ENCODE assay signal across 17 cellular contexts in the genomic region with DNA sequence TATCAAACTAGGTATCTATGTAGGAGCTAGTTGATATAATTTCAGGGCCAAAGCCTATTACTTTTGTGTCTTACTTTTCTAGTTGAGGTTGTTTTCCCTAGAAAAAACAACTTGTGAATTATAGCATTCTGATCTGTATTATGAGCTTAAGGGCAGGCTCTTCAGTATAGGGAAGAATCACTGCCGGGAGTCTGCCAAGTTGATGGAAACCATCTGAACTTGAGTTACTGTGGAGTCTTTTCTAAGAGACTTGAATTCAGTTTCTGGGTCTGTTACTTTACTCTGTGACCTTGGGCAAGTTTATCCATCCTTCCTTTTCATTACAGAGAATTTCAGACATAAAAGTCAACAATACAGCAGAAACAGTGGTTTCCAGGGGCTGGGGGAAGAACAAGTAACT. TPM values are rescaled to one million over a fixed set of nuclear protein-coding genes. Genes with fewer than 3 reads are reported as not detected.
DNase-seq lines count a peak whose midpoint lies in the region; ATAC-seq and TF ChIP-seq lines count a peak whose summit lies in the region.
"Had no signal": no experiment of that assay in that cellular context is flagged by ENCODE, and none has a peak within 500 bp of the region (broad histone marks: within the 10 kb centered on the region; RNA-seq: fewer than 3 reads in every experiment).

No MANE protein-coding gene starts in this region.

- BruUV-seq in Caco-2 (replicated peaks; lab: Mats Ljungman, UMichigan) (no TSS peak), MCF 10A (replicated peaks; lab: Mats Ljungman, UMichigan) (no TSS peak)

- CTCF ChIA-PET in Caco-2 (lab: Charles Lee) (interaction anchor here (1.2 to 1.4 kb wide), 2 partner anchors 11 to 18 kb away, joined by 3 to 4 read pairs; a partner anchor contains a TSS), MCF 10A (lab: Yijun Ruan, JAX) (interaction anchor here (1.2 to 1.4 kb wide), 2 partner anchors 9 to 13 kb away, joined by 3 to 5 read pairs; no protein-coding TSS in a partner anchor)

- H3K9me3 Mint-ChIP-seq in activated CD4-positive, alpha-beta T cell treated with anti-CD3 and anti-CD28 coated beads, Interleukin-2, amount 10 ng/mL, durations not matched to agents 24 days and 14 days = peaks cover 4% of the 10 kb centered on the region
- H3K9me3 Mint-ChIP-seq in CD14-positive monocyte (peaks cover 0 to 4% (median 0%) of the 10 kb centered on the region in 7 donors), Caco-2 (ENCODE audit: unreplicated experiment) (no peaks in the 10 kb centered on the region), MCF 10A (ENCODE audit: unreplicated experiment) (no peaks in the 10 kb centered on the region)
- no peaks in the 10 kb centered on the region for H3K9me3 Mint-ChIP-seq in dendritic cell treated with granulocyte-macrophage colony-stimulating factor and Interleukin-4, amounts not matched to agents 40 ng/mL and 50 ng/mL, for 4 days
- H3K9me3 Mint-ChIP-seq in naive thymus-derived CD8-positive, alpha-beta T cell = no peaks in the 10 kb centered on the region

- TF ChIP-seq CTCF in CD14-positive monocyte (IDR thresholded peaks at IDR 0.05) = no peak
- no peak for TF ChIP-seq CTCF in Caco-2 (IDR thresholded peaks at IDR 0.05; ENCODE audit: insufficient read depth in 1 of 2, low read depth in 1 of 2, low read length in 1 of 2, severe bottlenecking in 1 of 2, unreplicated experiment in 1 of 2)
- no peak for TF ChIP-seq CTCF in MCF 10A (IDR thresholded peaks at IDR 0.05; ENCODE audit: unreplicated experiment)

- POLR2A ChIA-PET in naive thymus-derived CD8-positive, alpha-beta T cell (lab: Charles Lee) = interaction anchor here (1.4 kb wide), 1 partner anchor 30 kb away, joined by 4 read pairs; no protein-coding TSS in a partner anchor
- POLR2A ChIA-PET in Caco-2 (lab: Charles Lee) = interaction anchor here (1.2 kb wide), 1 partner anchor 18 kb away, joined by 5 read pairs; a partner anchor contains a TSS
- POLR2A ChIA-PET in MCF 10A (lab: Yijun Ruan, JAX) = interaction anchor here (1.2 kb wide), 1 partner anchor 13 kb away, joined by 4 read pairs; no protein-coding TSS in a partner anchor

- peaks cover 19% of the 10 kb centered on the region for H3K4me1 ChIP-seq in Caco-2

- peaks cover 32% of the 10 kb centered on the region for H3K4me1 Mint-ChIP-seq in activated CD4-positive, alpha-beta T cell treated with anti-CD3 and anti-CD28 coated beads, Interleukin-2, amount 10 ng/mL, durations not matched to agents 24 days and 14 days
- peaks cover 48% of the 10 kb centered on the region for H3K4me1 Mint-ChIP-seq in CD14-positive monocyte
- peaks cover 52% of the 10 kb centered on the region for H3K4me1 Mint-ChIP-seq in dendritic cell treated with granulocyte-macrophage colony-stimulating factor and Interleukin-4, amounts not matched to agents 40 ng/mL and 50 ng/mL, for 4 days (ENCODE audit: low read depth)
- H3K4me1 Mint-ChIP-seq in naive thymus-derived CD8-positive, alpha-beta T cell = peaks cover 19 to 52% (median 48%) of the 10 kb centered on the region in 4 donors
- H3K4me1 Mint-ChIP-seq in Caco-2 (ENCODE audit: low read depth, unreplicated experiment) = peaks cover 15% of the 10 kb centered on the region
- H3K4me1 Mint-ChIP-seq in MCF 10A (ENCODE audit: insufficient read depth, unreplicated experiment) = no peaks in the 10 kb centered on the region

- no peak for ATAC-seq in naive thymus-derived CD8-positive, alpha-beta T cell
- ATAC-seq: stimulated activated naive CD8-positive, alpha-beta T cell treated with anti-CD3 and anti-CD28 coated beads, Interleukin-15, Interleukin-2, amounts not matched to agents 100 U/mL and 50 U/mL, for 24 hours had no signal

- H3K4me3 Mint-ChIP-seq in activated CD4-positive, alpha-beta T cell treated with anti-CD3 and anti-CD28 coated beads, Interleukin-2, amount 10 ng/mL, durations not matched to agents 24 days and 14 days = no peak overlapping the region
- no peak overlapping the region for H3K4me3 Mint-ChIP-seq in CD14-positive monocyte
- no peak overlapping the region for H3K4me3 Mint-ChIP-seq in dendritic cell treated with granulocyte-macrophage colony-stimulating factor and Interleukin-4, amounts not matched to agents 40 ng/mL and 50 ng/mL, for 4 days
- peak overlapping the region in 2 of 10 donors; percentile 36 for H3K4me3 Mint-ChIP-seq in naive thymus-derived CD8-positive, alpha-beta T cell
- H3K4me3 Mint-ChIP-seq in Caco-2 (ENCODE audit: unreplicated experiment) = no peak overlapping the region
- no peak overlapping the region for H3K4me3 Mint-ChIP-seq in MCF 10A (ENCODE audit: unreplicated experiment)

- intact Hi-C loops in activated CD4-positive, alpha-beta T cell treated with anti-CD3 and anti-CD28 coated beads, Interleukin-2, amount 10 ng/mL, durations not matched to agents 24 days and 14 days (cut with micrococcal nuclease) = no loop called here
- intact Hi-C loops in CD14-positive monocyte (cut with micrococcal nuclease) (loop anchor here in 1 of 2 donors (5.0 kb wide), 1 partner anchor 57 kb away; a partner anchor contains a TSS), Caco-2 (cut with micrococcal nuclease; ENCODE audit: unreplicated experiment) (no loop called here), MCF 10A (cut with micrococcal nuclease) (no loop called here)
- intact Hi-C loops in dendritic cell treated with granulocyte-macrophage colony-stimulating factor and Interleukin-4, amounts not matched to agents 40 ng/mL and 50 ng/mL, for 4 days (cut with micrococcal nuclease) = no loop called here

- H3K27ac Mint-ChIP-seq in activated CD4-positive, alpha-beta T cell treated with anti-CD3 and anti-CD28 coated beads, Interleukin-2, amount 10 ng/mL, durations not matched to agents 24 days and 14 days = peak overlapping the region; percentile 47
- H3K27ac Mint-ChIP-seq in CD14-positive monocyte (peak overlapping the region; percentile 79 to 94 (median 88)), Caco-2 (ENCODE audit: unreplicated experiment) (no peak overlapping the region), MCF 10A (ENCODE audit: low read depth, unreplicated experiment) (no peak overlapping the region)
- H3K27ac Mint-ChIP-seq in dendritic cell treated with granulocyte-macrophage colony-stimulating factor and Interleukin-4, amounts not matched to agents 40 ng/mL and 50 ng/mL, for 4 days = peak overlapping the region; percentile 89
- H3K27ac Mint-ChIP-seq in naive thymus-derived CD8-positive, alpha-beta T cell = peak overlapping the region in 8 of 10 donors; percentile 2 to 88 (median 78)

- no peaks in the 10 kb centered on the region for H3K27me3 Mint-ChIP-seq in activated CD4-positive, alpha-beta T cell treated with anti-CD3 and anti-CD28 coated beads, Interleukin-2, amount 10 ng/mL, durations not matched to agents 24 days and 14 days
- H3K27me3 Mint-ChIP-seq in CD14-positive monocyte (ENCODE audit: low read depth in 3 of 3) (peaks cover 0 to 5% (median 0%) of the 10 kb centered on the region in 3 donors), Caco-2 (ENCODE audit: insufficient read depth, unreplicated experiment) (no peaks in the 10 kb centered on the region), MCF 10A (ENCODE audit: insufficient read depth, unreplicated experiment) (no peaks in the 10 kb centered on the region)
- no peaks in the 10 kb centered on the region for H3K27me3 Mint-ChIP-seq in dendritic cell treated with granulocyte-macrophage colony-stimulating factor and Interleukin-4, amounts not matched to agents 40 ng/mL and 50 ng/mL, for 4 days
- no peaks in the 10 kb centered on the region for H3K27me3 Mint-ChIP-seq in naive thymus-derived CD8-positive, alpha-beta T cell

- no peaks in the 10 kb centered on the region for H3K27me3 ChIP-seq in Caco-2 (replicated peaks; ENCODE audit: control insufficient read depth, insufficient read depth, low read length)
- H3K27me3 ChIP-seq: transverse colon had no signal

- H3K4me3 ChIP-seq in Caco-2 (ENCODE audit: low read depth, low read length) = no peak overlapping the region
- H3K4me3 ChIP-seq: transverse colon had no signal

- peaks cover 68% of the 10 kb centered on the region for H3K36me3 Mint-ChIP-seq in activated CD4-positive, alpha-beta T cell treated with anti-CD3 and anti-CD28 coated beads, Interleukin-2, amount 10 ng/mL, durations not matched to agents 24 days and 14 days (ENCODE audit: low read depth)
- peaks cover 39 to 46% of the 10 kb centered on the region in 2 donors for H3K36me3 Mint-ChIP-seq in CD14-positive monocyte
- H3K36me3 Mint-ChIP-seq in dendritic cell treated with granulocyte-macrophage colony-stimulating factor and Interleukin-4, amounts not matched to agents 40 ng/mL and 50 ng/mL, for 4 days (ENCODE audit: low read depth) = peaks cover 68% of the 10 kb centered on the region
- peaks cover 0 to 34% (median 6%) of the 10 kb centered on the region in 3 donors for H3K36me3 Mint-ChIP-seq in naive thymus-derived CD8-positive, alpha-beta T cell
- H3K36me3 Mint-ChIP-seq in Caco-2 (ENCODE audit: insufficient read depth, unreplicated experiment) = peaks cover 49% of the 10 kb centered on the region
- H3K36me3 Mint-ChIP-seq in MCF 10A (ENCODE audit: insufficient read depth, unreplicated experiment) = peaks cover 89% of the 10 kb centered on the region

- no peaks in the 10 kb centered on the region for H3K9me3 ChIP-seq in Caco-2
- H3K9me3 ChIP-seq: transverse colon had no signal

- no peak for DNase-seq in activated CD4-positive, alpha-beta T cell treated with anti-CD3 and anti-CD28 coated beads, Interleukin-2, amount 10 ng/mL, durations not matched to agents 24 days and 14 days
- no peak for DNase-seq in activated CD4-positive, alpha-beta T cell treated with anti-CD3 and anti-CD28 coated beads for 1 hour
- no peak for DNase-seq in CD14-positive monocyte (ENCODE audit: low spot score)
- no peak for DNase-seq in naive thymus-derived CD8-positive, alpha-beta T cell
- DNase-seq in Caco-2 = no peak
- DNase-seq in UCSD-AML1 (lab: John Stamatoyannopoulos, UW; ENCODE audit: unreplicated experiment) = no peak
- DNase-seq in MCF 10A (ENCODE audit: unreplicated experiment) = no peak
- DNase-seq: 8988T; activated CD4-positive, alpha-beta T cell treated with anti-CD3 and anti-CD28 coated beads for 48 hours; foreskin melanocyte; GDM1; NCI-H1417; NCI-H526; stimulated activated naive CD8-positive, alpha-beta T cell treated with anti-CD3 and anti-CD28 coated beads, Interleukin-15, Interleukin-2, amounts not matched to agents 100 U/mL and 50 U/mL, for 24 hours; transverse colon had no signal

- H3K36me3 ChIP-seq in Caco-2 (ENCODE audit: control insufficient read depth, insufficient read depth, low read length) = peaks cover 3% of the 10 kb centered on the region; the same call in 1 of the 2 replicates

RNA-seq across cellular contexts. Expression of a gene that starts 2.1 kb away (rescaled TPM):
- 2.8 and 3.1 TPM in 2 replicates for total RNA-seq in activated CD4-positive, alpha-beta T cell treated with anti-CD3 and anti-CD28 coated beads, Interleukin-2, amount 10 ng/mL, durations not matched to agents 24 days and 14 days
- polyA plus RNA-seq in CD14-positive monocyte = 1 to 10 TPM; 1.9 to 6.1 TPM
- 10 to 100 TPM; 11.6 to 12.9 TPM for total RNA-seq in naive thymus-derived CD8-positive, alpha-beta T cell
- 10 to 100 TPM in 1 of 3 donors, 1 to 10 TPM in 2; 5.5 to 11.2 (median 7.1) TPM for polyA plus RNA-seq in naive thymus-derived CD8-positive, alpha-beta T cell
- total RNA-seq in Caco-2 (2022) = 0.64 and 0.67 TPM in 2 replicates
- total RNA-seq in MCF 10A (2022) = not detected in 2 replicates
- total RNA-seq: HT1080 had no signal

RNA-seq across cellular contexts. Expression of a gene that starts 17.5 kb away (rescaled TPM):
- 52.2 and 52.5 TPM in 2 replicates for total RNA-seq in activated CD4-positive, alpha-beta T cell treated with anti-CD3 and anti-CD28 coated beads, Interleukin-2, amount 10 ng/mL, durations not matched to agents 24 days and 14 days
- polyA plus RNA-seq in CD14-positive monocyte = 10 to 100 TPM; 10.7 to 15.7 TPM
- 10 to 100 TPM; 43.7 to 52.8 TPM for total RNA-seq in naive thymus-derived CD8-positive, alpha-beta T cell
- 10 to 100 TPM; 27.2 to 33.3 (median 27.7) TPM for polyA plus RNA-seq in naive thymus-derived CD8-positive, alpha-beta T cell
- total RNA-seq in Caco-2 (2022) (97.0 and 101 TPM in 2 replicates), MCF 10A (2022) (30.1 and 35.1 TPM in 2 replicates)

RNA-seq across cellular contexts. Expression of a gene that starts 17.9 kb away (rescaled TPM):
- 42.3 and 42.6 TPM in 2 replicates for total RNA-seq in activated CD4-positive, alpha-beta T cell treated with anti-CD3 and anti-CD28 coated beads, Interleukin-2, amount 10 ng/mL, durations not matched to agents 24 days and 14 days
- polyA plus RNA-seq in CD14-positive monocyte = 1 to 10 TPM; 1.4 to 1.5 TPM
- 1 to 10 TPM in 1 of 2 experiments, under 1 TPM in 1; 0.85 to 1.3 TPM for total RNA-seq in naive thymus-derived CD8-positive, alpha-beta T cell
- under 1 TPM; 0.19 to 0.50 (median 0.44) TPM for polyA plus RNA-seq in naive thymus-derived CD8-positive, alpha-beta T cell
- total RNA-seq in Caco-2 (2022) = 216 and 233 TPM in 2 replicates
- total RNA-seq in MCF 10A (2022) = 65.8 and 75.3 TPM in 2 replicates

RNA-seq across cellular contexts. Expression of a gene that starts 51.2 kb away (rescaled TPM):
- 5.5 and 6.0 TPM in 2 replicates for total RNA-seq in activated CD4-positive, alpha-beta T cell treated with anti-CD3 and anti-CD28 coated beads, Interleukin-2, amount 10 ng/mL, durations not matched to agents 24 days and 14 days
- 10 to 100 TPM; 34.5 to 41.3 TPM for polyA plus RNA-seq in CD14-positive monocyte
- total RNA-seq in naive thymus-derived CD8-positive, alpha-beta T cell = 10 to 100 TPM; 25.2 to 27.8 TPM
- 10 to 100 TPM; 26.7 to 32.9 (median 27.8) TPM for polyA plus RNA-seq in naive thymus-derived CD8-positive, alpha-beta T cell
- total RNA-seq in Caco-2 (2022) (20.5 and 21.1 TPM in 2 replicates), MCF 10A (2022) (37.7 and 38.2 TPM in 2 replicates)

RNA-seq across cellular contexts. Expression of a gene that starts 58.5 kb away (rescaled TPM):
- 92.3 and 96.5 TPM in 2 replicates for total RNA-seq in activated CD4-positive, alpha-beta T cell treated with anti-CD3 and anti-CD28 coated beads, Interleukin-2, amount 10 ng/mL, durations not matched to agents 24 days and 14 days
- 100 to 1,000 TPM; 148 to 163 TPM for polyA plus RNA-seq in CD14-positive monocyte
- 10 to 100 TPM; 65.1 to 69.0 TPM for total RNA-seq in naive thymus-derived CD8-positive, alpha-beta T cell
- 100 to 1,000 TPM; 121 to 147 (median 138) TPM for polyA plus RNA-seq in naive thymus-derived CD8-positive, alpha-beta T cell
- 146 and 157 TPM in 2 replicates for total RNA-seq in Caco-2 (2022)
- total RNA-seq in MCF 10A (2022) = 66.4 and 72.8 TPM in 2 replicates

Comparison
In these comparisons a context has a peak if more than half of its experiments do, and no peak if none do; other contexts are left out.
1. H3K27ac Mint-ChIP-seq: peak in activated CD4-positive, alpha-beta T cell treated with anti-CD3 and anti-CD28 coated beads, Interleukin-2, amount 10 ng/mL, durations not matched to agents 24 days and 14 days (single experiment), CD14-positive monocyte (7 of 7), dendritic cell treated with granulocyte-macrophage colony-stimulating factor and Interleukin-4, amounts not matched to agents 40 ng/mL and 50 ng/mL, for 4 days (single experiment) and naive thymus-derived CD8-positive, alpha-beta T cell (8 of 10); none in Caco-2 (single experiment) and MCF 10A (single experiment).
2. RNA of a gene that starts 17.9 kb away (total RNA-seq): 216 to 233 TPM in Caco-2, 65.8 to 75.3 TPM in MCF 10A and 42.3 to 42.6 TPM in activated CD4-positive, alpha-beta T cell treated with anti-CD3 and anti-CD28 coated beads, Interleukin-2, amount 10 ng/mL, durations not matched to agents 24 days and 14 days; 0.85 to 1.3 TPM in naive thymus-derived CD8-positive, alpha-beta T cell; every median in the first group is over 10 times any median in the second.